ENCODE assay signal across 8 cellular contexts in the genomic region with DNA sequence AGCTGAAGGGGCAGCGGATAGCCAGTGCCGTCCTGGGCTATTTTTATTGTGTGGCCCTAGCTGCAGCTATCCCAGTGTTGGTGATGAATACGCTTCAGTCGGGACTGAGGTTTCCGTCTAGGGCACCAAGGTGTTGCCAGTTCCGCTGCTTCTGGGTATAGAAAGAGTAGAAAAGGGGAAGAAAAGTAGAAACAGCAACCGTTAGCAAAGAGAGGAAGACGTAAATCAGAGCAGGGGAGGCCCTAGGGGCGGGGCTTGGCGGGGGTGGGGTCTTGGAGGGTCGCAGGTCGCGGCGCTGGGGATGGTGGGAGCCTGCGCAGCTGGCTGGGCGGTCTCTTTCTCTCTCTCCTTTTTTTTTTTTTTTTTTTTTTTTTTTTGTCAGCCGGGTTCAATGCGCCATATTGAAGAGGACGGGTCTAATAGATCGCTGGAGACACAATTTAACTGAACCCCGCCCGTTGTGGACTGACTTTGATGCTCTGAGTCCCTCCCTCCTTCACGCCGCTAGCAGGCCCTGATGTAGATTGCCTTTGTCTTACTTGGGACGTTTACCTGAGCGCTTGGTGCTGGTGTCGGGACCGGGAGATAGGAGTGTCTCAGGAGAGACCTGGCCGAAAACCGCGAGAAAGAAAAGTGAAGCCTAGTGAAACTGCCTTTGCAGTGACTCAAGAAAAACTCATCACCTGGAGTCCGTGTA. TPM values are rescaled to one million over a fixed set of nuclear protein-coding genes. Genes with fewer than 3 reads are reported as not detected.
DNase-seq lines count a peak whose midpoint lies in the region; ATAC-seq, FAIRE-seq and TF ChIP-seq lines count a peak whose summit lies in the region.

No MANE protein-coding gene starts in this region.

- no peaks in the 10 kb centered on the region for H3K36me3 ChIP-seq in kidney (ENCODE audit: control insufficient read depth in 1 of 2, insufficient read depth in 2 of 2, low read length in 2 of 2)

- intact Hi-C loops in kidney (cut with DNase I): no loop called here

- peak overlapping the region; percentile 87 for H3K27ac ChIP-seq in kidney (ENCODE audit: low read depth in 2 of 2, low read length in 2 of 2)

- no peak for FAIRE-seq in kidney (lab: Jason Lieb, UNC)

- TF ChIP-seq CTCF in GM13976 (IDR thresholded peaks at IDR 0.05; ENCODE audit: borderline replicate concordance, control extremely low read depth, extremely low read depth, insufficient read depth, missing control alignments) (no peak), kidney (IDR thresholded peaks at IDR 0.05; ENCODE audit: borderline replicate concordance, extremely low read depth, insufficient read depth) (no peak)

- no peaks in the 10 kb centered on the region for H3K9me3 Mint-ChIP-seq in stimulated activated naive CD8-positive, alpha-beta T cell treated with anti-CD3 and anti-CD28 coated beads, Interleukin-15, amount 100 ng/mL, for 72 hours

- H3K9ac ChIP-seq in kidney (ENCODE audit: low read length in 2 of 2): peak overlapping the region; percentile 85 to 92

- H3K4me1 Mint-ChIP-seq in stimulated activated naive CD8-positive, alpha-beta T cell treated with anti-CD3 and anti-CD28 coated beads, Interleukin-15, amount 100 ng/mL, for 72 hours: peaks cover 5% of the 10 kb centered on the region

- peak; percentile 59 for DNase-seq in GM13976 (ENCODE audit: low spot score)
- DNase-seq in KBM-7: peak; percentile 90
- peak; percentile 89 for DNase-seq in activated effector memory CD4-positive, alpha-beta T cell treated with anti-CD3 and anti-CD28 coated beads, Interleukin-2, amount 50 U/mL, for 16 hours
- no peak for DNase-seq in kidney
- DNase-seq in stimulated activated naive CD8-positive, alpha-beta T cell treated with anti-CD3 and anti-CD28 coated beads, Interleukin-15, amount 100 ng/mL, for 72 hours: peak; percentile 44 to 77
- no peak for DNase-seq in HuH-7.5 (ENCODE audit: low spot score)
- no peak for DNase-seq in AG08395 (ENCODE audit: low spot score)

- no peaks in the 10 kb centered on the region for H3K27me3 Mint-ChIP-seq in stimulated activated naive CD8-positive, alpha-beta T cell treated with anti-CD3 and anti-CD28 coated beads, Interleukin-15, amount 100 ng/mL, for 72 hours

- H3K4me1 ChIP-seq in kidney (ENCODE audit: control insufficient read depth in 1 of 2, insufficient read depth in 1 of 2, low read depth in 1 of 2, low read length in 2 of 2): no peaks in the 10 kb centered on the region

- ATAC-seq in stimulated activated naive CD8-positive, alpha-beta T cell treated with anti-CD3 and anti-CD28 coated beads, Interleukin-15, amount 100 ng/mL, for 72 hours: peak; percentile 80
- no peak for ATAC-seq in GM19324 (IDR thresholded peaks at IDR 0.05; ENCODE audit: low FRiP score, unreplicated experiment)

- no peaks in the 10 kb centered on the region for H3K9me3 ChIP-seq in kidney (ENCODE audit: control insufficient read depth in 1 of 2, low read length in 2 of 2)

- H3K4me3 Mint-ChIP-seq in stimulated activated naive CD8-positive, alpha-beta T cell treated with anti-CD3 and anti-CD28 coated beads, Interleukin-15, amount 100 ng/mL, for 72 hours: peak overlapping the region; percentile 95 to 100

- peak overlapping the region; percentile 83 to 96 for H3K4me3 ChIP-seq in kidney (ENCODE audit: low read length in 2 of 2)

- in situ Hi-C loops in GM13976 (cut with MboI; ENCODE audit: low sequenced_read_pairs, unreplicated experiment): no loop called here
- in situ Hi-C loops in KBM-7 (cut with MboI; ENCODE audit: low pct_unique_long_range_greater_than_20kb, low sequenced_read_pairs): no loop called here

- H3K27ac Mint-ChIP-seq in stimulated activated naive CD8-positive, alpha-beta T cell treated with anti-CD3 and anti-CD28 coated beads, Interleukin-15, amount 100 ng/mL, for 72 hours: peak overlapping the region; percentile 98 to 99

RNA-seq across cellular contexts. Expression of a gene that starts 38.9 kb away (rescaled TPM):
- total RNA-seq in kidney: not detected
- 13.7 TPM for polyA plus RNA-seq in kidney (ENCODE audit: insufficient read depth, low read depth, low replicate concordance)

Comparison
In these comparisons a context has a peak if more than half of its experiments do, and no peak if none do; other contexts are left out.
1. DNase-seq: peak in GM13976 (single experiment), KBM-7 (single experiment), activated effector memory CD4-positive, alpha-beta T cell treated with anti-CD3 and anti-CD28 coated beads, Interleukin-2, amount 50 U/mL, for 16 hours (single experiment) and stimulated activated naive CD8-positive, alpha-beta T cell treated with anti-CD3 and anti-CD28 coated beads, Interleukin-15, amount 100 ng/mL, for 72 hours (2 of 2); none in kidney (single experiment), HuH-7.5 (single experiment) and AG08395 (single experiment).